8 cellular contexts compared by ENCODE assay signal in the genomic region with DNA sequence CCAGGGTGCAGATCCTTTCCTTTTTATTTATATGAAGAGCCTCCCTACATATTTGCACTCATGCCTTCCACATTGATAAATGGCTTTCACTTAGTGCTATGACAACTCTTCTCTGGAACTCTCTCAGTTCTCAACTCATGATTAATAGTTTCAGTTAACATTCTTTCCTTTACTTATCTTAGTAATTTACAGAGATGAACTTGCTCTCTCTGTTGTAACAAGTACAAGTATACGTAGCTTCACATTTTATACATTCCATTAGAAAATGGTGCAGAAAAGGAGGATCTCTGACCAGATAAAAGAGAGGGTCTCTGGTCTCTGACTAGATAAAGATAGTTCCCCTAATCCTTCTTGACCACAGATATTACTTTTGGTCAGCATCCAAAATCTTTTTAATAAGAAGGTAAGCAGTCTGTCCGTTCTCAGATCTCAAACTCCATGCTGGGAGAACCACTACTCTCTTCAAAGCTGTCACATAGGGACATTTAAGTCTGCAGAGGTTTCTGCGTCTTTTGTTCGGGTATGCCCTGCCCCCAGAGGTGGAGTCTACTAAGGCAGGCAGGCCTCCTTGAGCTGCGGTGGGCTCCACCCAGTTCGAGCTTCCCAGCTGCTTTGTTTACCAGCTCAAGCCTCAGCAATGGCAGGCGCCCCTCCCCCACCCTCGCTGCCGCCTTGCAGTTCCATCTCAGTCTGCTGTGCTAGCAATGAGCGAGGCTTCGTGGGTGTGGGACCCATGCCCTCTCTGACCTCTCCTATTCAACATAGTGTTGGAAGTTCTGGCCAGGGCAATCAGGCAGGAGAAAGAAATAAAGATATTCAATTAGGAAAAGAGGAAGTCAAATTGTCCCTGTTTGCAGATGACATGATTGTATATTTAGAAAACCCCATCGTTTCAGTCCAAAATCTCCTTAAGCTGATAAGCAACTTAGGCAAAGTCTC. TPM values are rescaled to one million over a fixed set of nuclear protein-coding genes. Genes with fewer than 3 reads are reported as not detected.
DNase-seq lines count a peak whose midpoint lies in the region; ATAC-seq and TF ChIP-seq lines count a peak whose summit lies in the region.
"Not testable (repeated sequence)": the region's sequence is repeated elsewhere in the genome, so short reads cannot be mapped to it uniquely, and the experiment has no call there.

No MANE protein-coding gene starts in this region.

- not testable (repeated sequence) for H3K27ac ChIP-seq in DND-41 (ENCODE audit: low read length)
- H3K27ac ChIP-seq in VCaP (peak overlapping the region; percentile 21; the same call in 1 of the 2 replicates), cardiac muscle cell (peak overlapping the region; percentile 86)

- not testable (repeated sequence) for H3K9me3 ChIP-seq in DND-41 (ENCODE audit: insufficient read depth, low read length, severe bottlenecking); HAP-1; adipocyte (ENCODE audit: control insufficient read depth, low read length); cardiac muscle cell (ENCODE audit: low read depth)

- in situ Hi-C loops in HAP-1 (cut with MboI; ENCODE audit: low sequenced_read_pairs), result not testable (repeated sequence)

- H2AFZ ChIP-seq in DND-41 (ENCODE audit: low read depth, low read length), result peak overlapping the region; percentile 45

- DNase-seq in DND-41 (peak; percentile 89), HAP-1 (ENCODE audit: low spot score in 2 of 2) (peak; percentile 50 to 95), NCI-H146 (lab: John Stamatoyannopoulos, UW) (peak; percentile 63), adipocyte (ENCODE audit: low read depth) (peak; percentile 48), cardiac muscle cell (ENCODE audit: low read depth in 1 of 2, low spot score in 1 of 2) (peak; percentile 70 to 81), omental fat pad (ENCODE audit: low spot score) (peak; percentile 30)
- peak; percentile 21 for DNase-seq in stimulated activated CD8-positive, alpha-beta memory T cell treated with anti-CD3 and anti-CD28 coated beads, Interleukin-7, amount 100 ng/mL, for 24 hours (ENCODE audit: low read depth)

- TF ChIP-seq CTCF in DND-41 (IDR thresholded peaks at IDR 0.05; ENCODE audit: borderline replicate concordance, extremely low read depth, low read length, poor library complexity, severe bottlenecking), result peak; percentile 5
- TF ChIP-seq CTCF in VCaP (conservative IDR thresholded peaks at IDR 0.05), result peak; percentile 19; the same call in 1 of the 2 replicates
- TF ChIP-seq CTCF in cardiac muscle cell (IDR thresholded peaks at IDR 0.05; ENCODE audit: low read depth, low read length); omental fat pad (IDR thresholded peaks at IDR 0.05): not testable (repeated sequence)

- not testable (repeated sequence) for H3K36me3 ChIP-seq in DND-41 (ENCODE audit: insufficient read depth, low read length); HAP-1 (replicated peaks); adipocyte (ENCODE audit: control insufficient read depth, insufficient read depth, low read length, severe bottlenecking); cardiac muscle cell

- not testable (repeated sequence) for H4K20me1 ChIP-seq in DND-41 (ENCODE audit: insufficient read depth, low read length)

- H3K4me3 ChIP-seq in DND-41 (ENCODE audit: low read depth in 1 of 2, low read length in 2 of 2); HAP-1; cardiac muscle cell: not testable (repeated sequence)
- peak overlapping the region; percentile 72 for H3K4me3 ChIP-seq in adipocyte (ENCODE audit: low read length)

- H3K27me3 ChIP-seq in DND-41 (ENCODE audit: insufficient read depth, low read length, poor library complexity); HAP-1 (ENCODE audit: low read depth); adipocyte (replicated peaks; ENCODE audit: control insufficient read depth, insufficient read depth, low read length); cardiac muscle cell: not testable (repeated sequence)

- ATAC-seq in DND-41 (ENCODE audit: insufficient read depth, low read depth) (peak; percentile 79), omental fat pad (ENCODE audit: low FRiP score) (peak; percentile 81)

- peaks cover 18% of the 10 kb centered on the region for H3K4me1 ChIP-seq in DND-41 (ENCODE audit: insufficient read depth, low read length)
- peaks cover 10% of the 10 kb centered on the region for H3K4me1 ChIP-seq in HAP-1
- H3K4me1 ChIP-seq in adipocyte (ENCODE audit: control insufficient read depth, insufficient read depth, low read length), result peaks cover 23% of the 10 kb centered on the region
- not testable (repeated sequence) for H3K4me1 ChIP-seq in cardiac muscle cell (ENCODE audit: low read depth)

- H3K4me2 ChIP-seq in DND-41 (ENCODE audit: insufficient read depth, low read length), result peak overlapping the region; percentile 58

- H3K9ac ChIP-seq in DND-41 (ENCODE audit: low read depth, low read length), result not testable (repeated sequence)
- H3K9ac ChIP-seq in adipocyte (ENCODE audit: low read length), result peak overlapping the region; percentile 78

- not testable (repeated sequence) for H3K79me2 ChIP-seq in DND-41 (ENCODE audit: insufficient read depth, low read length)

RNA-seq across cellular contexts. Expression of a gene that starts 42.2 kb away (rescaled TPM):
- total RNA-seq in cardiac muscle cell (28.0 and 33.2 TPM in 2 replicates), omental fat pad (100 to 1,000 TPM in 1 of 4 donors, 10 to 100 TPM in 3; 44.3 to 129 (median 49.0) TPM)
- polyA plus RNA-seq in cardiac muscle cell, result 56.9 and 70.1 TPM in 2 replicates

Comparison
In these comparisons a context has a peak if more than half of its experiments do, and no peak if none do; other contexts are left out.
1. DNase-seq: peak in every context shown above with its lines; median percentile 89 in DND-41; 76 in cardiac muscle cell; 72 in HAP-1; 63 in NCI-H146; 48 in adipocyte; 30 in omental fat pad; 21 in stimulated activated CD8-positive, alpha-beta memory T cell treated with anti-CD3 and anti-CD28 coated beads, Interleukin-7, amount 100 ng/mL, for 24 hours.